Comparison of ENCODE assay signal across 8 cellular contexts in genomic region chr7:148983220-148984146, GRCh38. TPM values are rescaled to one million over a fixed set of nuclear protein-coding genes. Genes with fewer than 3 reads are reported as not detected.
DNase-seq lines count a peak whose midpoint lies in the region; ATAC-seq lines count a peak whose summit lies in the region.

No MANE protein-coding gene starts in this region.

- CTCF ChIA-PET in activated CD8-positive, alpha-beta T cell treated with anti-CD3 and anti-CD28 coated beads, Interleukin-2, amount 10 ng/mL, durations not matched to agents 7 days and 5 days (lab: Charles Lee) = interaction anchor here (0.9 to 2.8 kb wide), 11 partner anchors 16 to 146 kb away, joined by 3 to 12 read pairs (median 4); no protein-coding TSS in a partner anchor

- peaks cover 2% of the 10 kb centered on the region for H3K4me1 ChIP-seq in mesenchymal stem cell (ENCODE audit: control insufficient read depth, insufficient read depth, low read depth, low read length)

- no peak overlapping the region for H2BK12ac ChIP-seq in mesenchymal stem cell (ENCODE audit: low read length in 2 of 2)

- no peaks in the 10 kb centered on the region for H3K79me1 ChIP-seq in mesenchymal stem cell (replicated peaks; ENCODE audit: low read length, poor library complexity, severe bottlenecking)

- 3% methylated on average over 27 of the region's 36 CpGs for WGBS in mesenchymal stem cell

- H3K9ac ChIP-seq in mesenchymal stem cell (ENCODE audit: low read length) = peak overlapping the region; percentile 87

- H3K4me3 ChIP-seq in mesenchymal stem cell (ENCODE audit: insufficient read depth in 1 of 2, low read depth in 1 of 2, low read length in 2 of 2) = peak overlapping the region; percentile 74 to 92

- H2BK5ac ChIP-seq in mesenchymal stem cell (ENCODE audit: low read depth, low read length, poor library complexity, severe bottlenecking) = no peak overlapping the region

- H2AFZ ChIP-seq in mesenchymal stem cell (ENCODE audit: low read depth, low read length) = no peak overlapping the region

- H3K9me3 ChIP-seq in mesenchymal stem cell (ENCODE audit: control insufficient read depth, low read length) = no peaks in the 10 kb centered on the region

- ATAC-seq in GM19438 (IDR thresholded peaks at IDR 0.05; ENCODE audit: low read depth, unreplicated experiment) = peak; percentile 61
- peak; percentile 38 for ATAC-seq in HG03575 (IDR thresholded peaks at IDR 0.05; ENCODE audit: extremely low read depth, insufficient number of reproducible peaks, low FRiP score, unreplicated experiment)
- peak; percentile 78 for ATAC-seq in activated CD8-positive, alpha-beta T cell treated with anti-CD3 and anti-CD28 coated beads, Interleukin-2, amount 10 ng/mL, durations not matched to agents 7 days and 5 days

- no peak overlapping the region for H3K14ac ChIP-seq in mesenchymal stem cell (ENCODE audit: low read length in 2 of 2)

- H3K36me3 Mint-ChIP-seq in activated CD8-positive, alpha-beta T cell treated with anti-CD3 and anti-CD28 coated beads, Interleukin-2, amount 10 ng/mL, durations not matched to agents 7 days and 5 days (ENCODE audit: low read depth) = no peaks in the 10 kb centered on the region

- no peaks in the 10 kb centered on the region for H3K36me3 ChIP-seq in mesenchymal stem cell (ENCODE audit: control insufficient read depth in 1 of 2, insufficient read depth in 2 of 2, low read depth in 1 of 2, low read length in 2 of 2)

- H2BK120ac ChIP-seq in mesenchymal stem cell (ENCODE audit: low read depth, low read length) = no peak overlapping the region

- no peak overlapping the region for H4K8ac ChIP-seq in mesenchymal stem cell (ENCODE audit: low read length)

- peak overlapping the region; percentile 82 for H3K27ac Mint-ChIP-seq in activated CD8-positive, alpha-beta T cell treated with anti-CD3 and anti-CD28 coated beads, Interleukin-2, amount 10 ng/mL, durations not matched to agents 7 days and 5 days

- peak overlapping the region; percentile 100 for H3K4me2 ChIP-seq in mesenchymal stem cell (ENCODE audit: low read length, poor library complexity, severe bottlenecking)

- peaks cover 61% of the 10 kb centered on the region for H3K4me1 Mint-ChIP-seq in activated CD8-positive, alpha-beta T cell treated with anti-CD3 and anti-CD28 coated beads, Interleukin-2, amount 10 ng/mL, durations not matched to agents 7 days and 5 days (ENCODE audit: low read depth)

- POLR2A ChIA-PET in activated CD8-positive, alpha-beta T cell treated with anti-CD3 and anti-CD28 coated beads, Interleukin-2, amount 10 ng/mL, durations not matched to agents 7 days and 5 days (lab: Charles Lee) = interaction anchor here (0.6 to 1.7 kb wide), 7 partner anchors 19 to 285 kb away, joined by 3 to 6 read pairs (median 4); partner anchors contain the start of genes CUL1, PDIA4 and ZNF398

- H4K91ac ChIP-seq in mesenchymal stem cell (ENCODE audit: low read length) = no peak overlapping the region

- no peak overlapping the region for H2AK5ac ChIP-seq in mesenchymal stem cell (ENCODE audit: low read length, severe bottlenecking)

- H3K27me3 ChIP-seq in mesenchymal stem cell (ENCODE audit: control insufficient read depth in 1 of 2, insufficient read depth in 1 of 2, low read length in 2 of 2) = peaks cover 0 to 7% of the 10 kb centered on the region in 2 experiments

- peaks cover 19% of the 10 kb centered on the region for H3K27me3 Mint-ChIP-seq in activated CD8-positive, alpha-beta T cell treated with anti-CD3 and anti-CD28 coated beads, Interleukin-2, amount 10 ng/mL, durations not matched to agents 7 days and 5 days (ENCODE audit: low read depth)

- peak overlapping the region in 1 of 2 experiments; percentile 43 for H3K18ac ChIP-seq in mesenchymal stem cell (ENCODE audit: low read depth in 1 of 2, low read length in 2 of 2)

- no peak overlapping the region for H2BK15ac ChIP-seq in mesenchymal stem cell (ENCODE audit: low read depth, poor library complexity, severe bottlenecking)

- no peaks in the 10 kb centered on the region for H3K9me3 Mint-ChIP-seq in activated CD8-positive, alpha-beta T cell treated with anti-CD3 and anti-CD28 coated beads, Interleukin-2, amount 10 ng/mL, durations not matched to agents 7 days and 5 days (ENCODE audit: insufficient read depth)

- peak overlapping the region; percentile 87 for H3K4me3 Mint-ChIP-seq in activated CD8-positive, alpha-beta T cell treated with anti-CD3 and anti-CD28 coated beads, Interleukin-2, amount 10 ng/mL, durations not matched to agents 7 days and 5 days

- no peak overlapping the region for H3K23ac ChIP-seq in mesenchymal stem cell (ENCODE audit: low read length in 2 of 2)

- no peak overlapping the region for H3K4ac ChIP-seq in mesenchymal stem cell (ENCODE audit: low read depth in 1 of 2, low read length in 2 of 2)

- peak in 12 of 14 donors; percentile 22 to 84 (median 51) for DNase-seq in C1 segment of cervical spinal cord (lab: John Stamatoyannopoulos, UW)
- peak; percentile 97 for DNase-seq in NCI-H82 (lab: John Stamatoyannopoulos, UW)
- DNase-seq in activated CD8-positive, alpha-beta T cell treated with anti-CD3 and anti-CD28 coated beads, Interleukin-2, amount 10 ng/mL, durations not matched to agents 7 days and 5 days = peak; percentile 91
- DNase-seq in effector CD4-positive, alpha-beta T cell = peak; percentile 79
- DNase-seq in mesenchymal stem cell = peak; percentile 91
- DNase-seq in stimulated activated CD8-positive, alpha-beta memory T cell treated with anti-CD3 and anti-CD28 coated beads, Interleukin-12 subunit alpha, Interleukin-12 subunit beta, amount 100 ng/mL, for 4 hours (ENCODE audit: low read depth) = peak; percentile 67

- H3K27ac ChIP-seq in mesenchymal stem cell (ENCODE audit: low read length, poor library complexity, severe bottlenecking) = no peak overlapping the region

RNA-seq across cellular contexts. Expression of gene PDIA4, which starts 44.8 kb away (rescaled TPM):
- total RNA-seq in activated CD8-positive, alpha-beta T cell treated with anti-CD3 and anti-CD28 coated beads, Interleukin-2, amount 10 ng/mL, durations not matched to agents 7 days and 5 days = 10 to 100 TPM; 90.6 to 92.2 TPM
- 239 TPM for polyA plus RNA-seq in mesenchymal stem cell (2013, experiment 1 of 2)
- polyA plus RNA-seq in mesenchymal stem cell (2013, experiment 2 of 2) = 246 TPM
